18 cellular contexts compared by ENCODE assay signal in genomic region chr22:24291538-24292201, GRCh38. TPM values are rescaled to one million over a fixed set of nuclear protein-coding genes. Genes with fewer than 3 reads are reported as not detected.
DNase-seq lines count a peak whose midpoint lies in the region; ATAC-seq and TF ChIP-seq lines count a peak whose summit lies in the region.
"Had no signal": no experiment of that assay in that cellular context is flagged by ENCODE, and none has a peak within 500 bp of the region (broad histone marks: within the 10 kb centered on the region; RNA-seq: fewer than 3 reads in every experiment).

No MANE protein-coding gene starts in this region.

- ATAC-seq in IMR-90 (ENCODE audit: low read depth), result no peak
- no peak for ATAC-seq in right lobe of liver
- ATAC-seq: activated naive CD4-positive, alpha-beta T cell treated with anti-CD3 and anti-CD28 coated beads, Interleukin-2, amount 50 U/mL, for 72 hours had no signal

- peaks cover 16 to 50% of the 10 kb centered on the region in 2 experiments; a peak in 3 of 4 replicates for H3K79me1 ChIP-seq in IMR-90 (ENCODE audit: low read depth in 1 of 2, low read length in 2 of 2)

- in situ Hi-C loops in IMR-90 (cut with MboI; ENCODE audit: low sequenced_read_pairs), result no loop called here

- intact Hi-C loops in IMR-90 (cut with micrococcal nuclease), result loop anchor here (2.0 kb wide), 1 partner anchor 13 kb away; no protein-coding TSS in a partner anchor
- intact Hi-C loops in right lobe of liver (cut with DNase I), result no loop called here
- intact Hi-C loops in activated T-helper 2 cell treated with anti-CD3 and anti-CD28 coated beads, Interferon-gamma antibody, Interleukin-2, Interleukin-4, amounts not matched to agents 10 μg/mL and 5 μg/mL and 100 μg/mL, durations not matched to agents 14 hours and 24 hours and 36 hours (cut with micrococcal nuclease), result no loop called here

- TF ChIP-seq POLR2A in IMR-90 (IDR thresholded peaks at IDR 0.05; ENCODE audit: low read depth, low read length) (no peak), right lobe of liver (IDR thresholded peaks at IDR 0.05) (no peak)

- H3K27me3 ChIP-seq in IMR-90 (ENCODE audit: control insufficient read depth, insufficient read depth, low read length) (no peaks in the 10 kb centered on the region), right lobe of liver (no peaks in the 10 kb centered on the region), subcutaneous abdominal adipose tissue (ENCODE audit: control insufficient read depth in 5 of 5, insufficient read depth in 4 of 5, low read length in 5 of 5) (no peaks in the 10 kb centered on the region)
- H3K27me3 ChIP-seq: stomach had no signal

- no TSS peak for BruUV-seq in IMR-90 (replicated peaks; lab: Mats Ljungman, UMichigan)

- H2BK20ac ChIP-seq in IMR-90 (ENCODE audit: low read depth, low read length), result no peak overlapping the region

- H3K9ac ChIP-seq in IMR-90 (ENCODE audit: low read depth, low read length) (no peak overlapping the region), subcutaneous abdominal adipose tissue (ENCODE audit: low read length in 5 of 5) (peak overlapping the region in 1 of 5 donors; percentile 40)

- H4K91ac ChIP-seq in IMR-90 (ENCODE audit: insufficient read depth, low read depth, low read length), result no peak overlapping the region

- H4K5ac ChIP-seq in IMR-90 (ENCODE audit: low read depth, low read length), result no peak overlapping the region

- dilution Hi-C loops in IMR-90 (cut with HindIII; ENCODE audit: low sequenced_read_pairs, unreplicated experiment), result no loop called here

- 87% methylated on average over 2 of the region's 3 CpGs; no CpG with 5 or more reads in 1 of the 2 experiments for WGBS in IMR-90 (ENCODE audit: extremely low coverage in 2 of 2, insufficient read length in 1 of 2), 2 experiments
- 39% methylated on average over 3 of the region's 3 CpGs for WGBS in right lobe of liver (ENCODE audit: insufficient coverage, low coverage, low lambda C conversion rate, missing lambda C conversion rate)

- CTCF ChIA-PET in IMR-90 (lab: Yijun Ruan, JAX), result no interaction called here

- peaks cover 47% of the 10 kb centered on the region for H4K20me1 ChIP-seq in IMR-90 (ENCODE audit: insufficient read depth, low read length)

- H2AK9ac ChIP-seq in IMR-90 (replicated peaks; ENCODE audit: low read depth, low read length, poor library complexity), result peak overlapping the region; percentile 89

- no peak overlapping the region for H2AFZ ChIP-seq in IMR-90 (replicated peaks; ENCODE audit: low read length, poor library complexity)
- H2AFZ ChIP-seq: PC-9 had no signal

- no peak overlapping the region for H4K8ac ChIP-seq in IMR-90 (ENCODE audit: low read depth in 2 of 2, low read length in 2 of 2)

- peaks cover 10% of the 10 kb centered on the region for H3K4me1 Mint-ChIP-seq in activated T-helper 2 cell treated with anti-CD3 and anti-CD28 coated beads, Interferon-gamma antibody, Interleukin-2, Interleukin-4, amounts not matched to agents 10 μg/mL and 5 μg/mL and 100 μg/mL, durations not matched to agents 14 hours and 24 hours and 36 hours (ENCODE audit: low read depth)

- no peaks in the 10 kb centered on the region for H3K36me3 ChIP-seq in IMR-90 (ENCODE audit: control insufficient read depth, insufficient read depth, low read length)
- H3K36me3 ChIP-seq in right lobe of liver, result no peaks in the 10 kb centered on the region
- no peaks in the 10 kb centered on the region for H3K36me3 ChIP-seq in subcutaneous abdominal adipose tissue (ENCODE audit: control insufficient read depth in 5 of 5, insufficient read depth in 5 of 5, low read length in 5 of 5)
- H3K36me3 ChIP-seq: stomach had no signal

- no peak for TF ChIP-seq RAD21 in IMR-90 (IDR thresholded peaks at IDR 0.05; ENCODE audit: low read length)

- DNase-seq in IMR-90, result no peak
- DNase-seq in right lobe of liver, result no peak
- DNase-seq in mesenteric fat pad (ENCODE audit: low spot score), result no peak
- DNase-seq in activated T-helper 2 cell treated with anti-CD3 and anti-CD28 coated beads, Interferon-gamma antibody, Interleukin-2, Interleukin-4, amounts not matched to agents 10 μg/mL and 5 μg/mL and 100 μg/mL, durations not matched to agents 14 hours and 24 hours and 36 hours (ENCODE audit: low spot score), result no peak
- DNase-seq in NCI-H187 (lab: John Stamatoyannopoulos, UW), result no peak
- DNase-seq: activated CD4-positive, alpha-beta T cell treated with anti-CD3 and anti-CD28 coated beads, Interleukin-2, amount 50 U/mL, for 1 hour; DMS 273 treated with DMSO at 0.1 percent for 48 hours; HCEC 1CT; hypothalamus; NCI-H1930; NCI-H524; PC-9; posterior cingulate gyrus; stomach had no signal

- TF ChIP-seq CTCF in IMR-90 (conservative IDR thresholded peaks at IDR 0.05; ENCODE audit: low read depth, low read length) (no peak), VCaP (conservative IDR thresholded peaks at IDR 0.05) (no peak), right lobe of liver (IDR thresholded peaks at IDR 0.05) (no peak)

- H3K9me3 Mint-ChIP-seq in activated T-helper 2 cell treated with anti-CD3 and anti-CD28 coated beads, Interferon-gamma antibody, Interleukin-2, Interleukin-4, amounts not matched to agents 10 μg/mL and 5 μg/mL and 100 μg/mL, durations not matched to agents 14 hours and 24 hours and 36 hours, result no peaks in the 10 kb centered on the region
- H3K9me3 Mint-ChIP-seq: activated naive CD4-positive, alpha-beta T cell treated with anti-CD3 and anti-CD28 coated beads, Interleukin-2, amount 50 U/mL, for 72 hours had no signal

- no peak overlapping the region for H3K27ac Mint-ChIP-seq in activated T-helper 2 cell treated with anti-CD3 and anti-CD28 coated beads, Interferon-gamma antibody, Interleukin-2, Interleukin-4, amounts not matched to agents 10 μg/mL and 5 μg/mL and 100 μg/mL, durations not matched to agents 14 hours and 24 hours and 36 hours
- H3K27ac Mint-ChIP-seq: activated naive CD4-positive, alpha-beta T cell treated with anti-CD3 and anti-CD28 coated beads, Interleukin-2, amount 50 U/mL, for 72 hours had no signal

- no peak overlapping the region for H3K4me3 ChIP-seq in IMR-90 (ENCODE audit: insufficient read depth, low read depth, low read length)
- H3K4me3 ChIP-seq in right lobe of liver, result no peak overlapping the region
- no peak overlapping the region for H3K4me3 ChIP-seq in subcutaneous abdominal adipose tissue (ENCODE audit: low read depth in 1 of 5, low read length in 5 of 5)
- H3K4me3 ChIP-seq: PC-9, stomach had no signal

- no peak overlapping the region for H2BK120ac ChIP-seq in IMR-90 (ENCODE audit: low read depth, low read length)

- H3K4ac ChIP-seq in IMR-90 (ENCODE audit: low read depth, low read length), result 0 out of 2 replicates have a peak overlapping the region, but pooled peaks have one; percentile 64

- no peak overlapping the region for H3K56ac ChIP-seq in IMR-90 (ENCODE audit: extremely low read depth, insufficient read depth, low read length)

- no peak overlapping the region for H3K18ac ChIP-seq in IMR-90 (ENCODE audit: low read depth, low read length)

- no peaks in the 10 kb centered on the region for H3K27me3 Mint-ChIP-seq in activated T-helper 2 cell treated with anti-CD3 and anti-CD28 coated beads, Interferon-gamma antibody, Interleukin-2, Interleukin-4, amounts not matched to agents 10 μg/mL and 5 μg/mL and 100 μg/mL, durations not matched to agents 14 hours and 24 hours and 36 hours (ENCODE audit: low read depth)

- H3K4me1 ChIP-seq in IMR-90 (ENCODE audit: control insufficient read depth, insufficient read depth, low read length) (peaks cover 15% of the 10 kb centered on the region), right lobe of liver (peaks cover 0 to 56% (median 24%) of the 10 kb centered on the region in 4 donors), subcutaneous abdominal adipose tissue (ENCODE audit: control insufficient read depth in 5 of 5, insufficient read depth in 5 of 5, low read length in 5 of 5) (peaks cover 6 to 50% (median 36%) of the 10 kb centered on the region in 5 donors)

- H3K36me3 Mint-ChIP-seq in activated T-helper 2 cell treated with anti-CD3 and anti-CD28 coated beads, Interferon-gamma antibody, Interleukin-2, Interleukin-4, amounts not matched to agents 10 μg/mL and 5 μg/mL and 100 μg/mL, durations not matched to agents 14 hours and 24 hours and 36 hours (ENCODE audit: low read depth), result peaks cover 7% of the 10 kb centered on the region
- H3K36me3 Mint-ChIP-seq: activated naive CD4-positive, alpha-beta T cell treated with anti-CD3 and anti-CD28 coated beads, Interleukin-2, amount 50 U/mL, for 72 hours had no signal

- no peak overlapping the region for H3K27ac ChIP-seq in IMR-90 (ENCODE audit: insufficient read depth, low read length)
- peak overlapping the region; percentile 90 for H3K27ac ChIP-seq in VCaP
- peak overlapping the region; percentile 75 to 97 (median 94) for H3K27ac ChIP-seq in right lobe of liver
- peak overlapping the region; percentile 85 for H3K27ac ChIP-seq in subcutaneous abdominal adipose tissue (ENCODE audit: low read depth, low read length)

- no peak overlapping the region for H2AK5ac ChIP-seq in IMR-90 (ENCODE audit: low read depth, low read length)

- H3K4me3 Mint-ChIP-seq in activated T-helper 2 cell treated with anti-CD3 and anti-CD28 coated beads, Interferon-gamma antibody, Interleukin-2, Interleukin-4, amounts not matched to agents 10 μg/mL and 5 μg/mL and 100 μg/mL, durations not matched to agents 14 hours and 24 hours and 36 hours (ENCODE audit: low read depth), result no peak overlapping the region

- POLR2A ChIA-PET in IMR-90 (lab: Charles Lee; ENCODE audit: unreplicated experiment), result no interaction called here

- H3K14ac ChIP-seq in IMR-90 (replicated peaks; ENCODE audit: low read depth, low read length), result peak overlapping the region; percentile 87; the same call in 1 of the 2 replicates

- no peak overlapping the region for H2BK15ac ChIP-seq in IMR-90 (ENCODE audit: low read depth, low read length)

- no peak overlapping the region for H3K4me2 ChIP-seq in IMR-90 (ENCODE audit: low read depth, low read length)
- H3K4me2 ChIP-seq: PC-9 had no signal

- peak overlapping the region; percentile 52 for H3K23ac ChIP-seq in IMR-90 (ENCODE audit: low read depth, low read length)

- no peak overlapping the region for H2BK5ac ChIP-seq in IMR-90 (ENCODE audit: low read depth, low read length, poor library complexity, severe bottlenecking)

- peaks cover 15% of the 10 kb centered on the region for H3K9me1 ChIP-seq in IMR-90 (ENCODE audit: insufficient read depth, low read length)

- H3K9me3 ChIP-seq in IMR-90 (ENCODE audit: control insufficient read depth, insufficient read depth, low read length) (no peaks in the 10 kb centered on the region), right lobe of liver (no peaks in the 10 kb centered on the region), subcutaneous abdominal adipose tissue (ENCODE audit: control insufficient read depth in 5 of 5, low read length in 5 of 5) (no peaks in the 10 kb centered on the region)
- H3K9me3 ChIP-seq: stomach had no signal

RNA-seq across cellular contexts. Expression of gene SPECC1L, which starts 21.0 kb away (rescaled TPM):
- total RNA-seq in IMR-90 (2012; rRNA removed) (44.1 and 45.5 TPM in 2 replicates), right lobe of liver (10 to 100 TPM; 16.3 to 26.4 (median 24.2) TPM), mesenteric fat pad (69.2 TPM)
- 18.4 and 18.7 TPM in 2 replicates for polyA plus RNA-seq in IMR-90 (2012; rRNA removed)
- polyA plus RNA-seq in IMR-90 (2012; cell fraction: cytosol; rRNA removed), result 9.4 and 10.4 TPM in 2 replicates
- 23.1 and 26.8 TPM in 2 replicates for polyA plus RNA-seq in IMR-90 (2012; cell fraction: nucleus; rRNA removed; ENCODE audit: low replicate concordance)
- 35.9 and 40.9 TPM in 2 replicates for total RNA-seq in activated T-helper 2 cell treated with anti-CD3 and anti-CD28 coated beads, Interferon-gamma antibody, Interleukin-2, Interleukin-4, amounts not matched to agents 10 μg/mL and 5 μg/mL and 100 μg/mL, durations not matched to agents 14 hours and 24 hours and 36 hours

RNA-seq across cellular contexts. Expression of gene GGT5, which starts 46.8 kb away (rescaled TPM):
- 0.18 and 0.28 TPM in 2 replicates for total RNA-seq in IMR-90 (2012; rRNA removed)
- polyA plus RNA-seq in IMR-90 (2012; rRNA removed), result 3.1 and 5.8 TPM in 2 replicates
- 0.58 and 3.1 TPM in 2 replicates for polyA plus RNA-seq in IMR-90 (2012; cell fraction: cytosol; rRNA removed)
- polyA plus RNA-seq in IMR-90 (2012; cell fraction: nucleus; rRNA removed; ENCODE audit: low replicate concordance), result 15.2 and 20.3 TPM in 2 replicates
- 10 to 100 TPM in 5 of 6 experiments, 1 to 10 TPM in 1; 8.5 to 34.7 (median 22.0) TPM for total RNA-seq in right lobe of liver
- 45.4 TPM for total RNA-seq in mesenteric fat pad
- 0.05 TPM in 1 of 2 replicates, not detected in the other for total RNA-seq in activated T-helper 2 cell treated with anti-CD3 and anti-CD28 coated beads, Interferon-gamma antibody, Interleukin-2, Interleukin-4, amounts not matched to agents 10 μg/mL and 5 μg/mL and 100 μg/mL, durations not matched to agents 14 hours and 24 hours and 36 hours
- total RNA-seq: HT1080, PC-9 had no signal
